ENCODE assay signal across 8 cellular contexts in the genomic region with DNA sequence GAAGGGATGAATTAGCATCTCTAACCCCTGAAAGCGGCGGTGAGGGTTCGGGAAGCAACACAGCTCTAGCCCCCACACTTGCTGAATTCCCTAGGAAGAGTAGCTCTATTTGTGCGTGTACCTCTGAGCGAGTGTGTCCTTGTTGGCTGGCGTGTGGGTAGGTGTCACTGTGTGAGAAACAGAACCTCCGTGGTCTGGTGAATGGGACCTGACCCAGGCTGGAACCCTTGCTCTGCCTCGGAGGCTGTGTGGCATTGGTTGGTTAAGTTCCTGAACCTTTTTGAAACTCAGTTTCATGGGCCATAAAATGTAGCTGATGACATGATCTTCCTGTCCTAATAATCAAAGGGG. TPM values are rescaled to one million over a fixed set of nuclear protein-coding genes. Genes with fewer than 3 reads are reported as not detected.
DNase-seq lines count a peak whose midpoint lies in the region; ATAC-seq and TF ChIP-seq lines count a peak whose summit lies in the region.

No MANE protein-coding gene starts in this region.

- H3K36me3 ChIP-seq in gastrocnemius medialis, result peaks cover 0 to 22% of the 10 kb centered on the region in 2 donors

- TF ChIP-seq POLR2A in gastrocnemius medialis (IDR thresholded peaks at IDR 0.05), result no peak

- H3K4me3 ChIP-seq in dorsolateral prefrontal cortex (peak overlapping the region; percentile 31 to 100 (median 96)), gastrocnemius medialis (peak overlapping the region in 3 of 4 donors; percentile 34 to 84 (median 79))

- DNase-seq in dorsolateral prefrontal cortex, result no peak
- DNase-seq in gastrocnemius medialis, result no peak
- DNase-seq in glomerular visceral epithelial cell (ENCODE audit: extremely low spot score), result no peak
- DNase-seq in activated CD4-positive, alpha-beta T cell treated with anti-CD3 and anti-CD28 coated beads for 1 hour, result no peak

- intact Hi-C loops in dorsolateral prefrontal cortex (cut with DNase I) (loop anchor here (1.0 to 10.0 kb wide), 6 partner anchors 8 to 1145 kb away; a partner anchor contains a TSS), gastrocnemius medialis (cut with DNase I; ENCODE audit: low total_unique reads) (loop anchor here (5.0 to 10.0 kb wide), 3 partner anchors 208 to 1035 kb away; a partner anchor contains a TSS)

- in situ Hi-C loops in gastrocnemius medialis (cut with MboI; ENCODE audit: low sequenced_read_pairs in 4 of 4), result loop anchor here in 1 of 4 donors (25.0 kb wide), 1 partner anchor 178 kb away; no protein-coding TSS in a partner anchor

- H3K27ac ChIP-seq in dorsolateral prefrontal cortex (peak overlapping the region in 48 of 59 donors; percentile 6 to 98 (median 79)), gastrocnemius medialis (peak overlapping the region in 2 of 4 donors; percentile 47 to 93)

- no peaks in the 10 kb centered on the region for H3K9me3 ChIP-seq in gastrocnemius medialis

- no peaks in the 10 kb centered on the region for H3K27me3 ChIP-seq in dorsolateral prefrontal cortex
- no peaks in the 10 kb centered on the region for H3K27me3 ChIP-seq in gastrocnemius medialis

- peak in 3 of 56 donors; percentile 4 to 5 (median 5) for TF ChIP-seq CTCF in dorsolateral prefrontal cortex (IDR thresholded peaks at IDR 0.05 in 54 of 56, conservative IDR thresholded peaks at IDR 0.05 in 2 of 56; ENCODE audit: low read depth in 1 of 56, partially characterized antibody in 56 of 56)
- no peak for TF ChIP-seq CTCF in gastrocnemius medialis (IDR thresholded peaks at IDR 0.05 in 4 of 5, conservative IDR thresholded peaks at IDR 0.05 in 1 of 5)

- ATAC-seq in GM19035 (IDR thresholded peaks at IDR 0.05; ENCODE audit: unreplicated experiment) (peak; percentile 10), HG03565 (IDR thresholded peaks at IDR 0.05; ENCODE audit: unreplicated experiment) (peak; percentile 4), gastrocnemius medialis (peak in 1 of 2 donors; percentile 8), HG02970 (IDR thresholded peaks at IDR 0.05; ENCODE audit: low FRiP score, unreplicated experiment) (no peak), GM21367 (IDR thresholded peaks at IDR 0.05; ENCODE audit: unreplicated experiment) (no peak)

- peaks cover 41 to 45% of the 10 kb centered on the region in 2 donors for H3K4me1 ChIP-seq in gastrocnemius medialis

RNA-seq across cellular contexts. Expression of a gene that starts 0.4 kb away (rescaled TPM):
- total RNA-seq in dorsolateral prefrontal cortex, result 10 to 100 TPM; 19.2 to 33.5 (median 26.4) TPM
- total RNA-seq in gastrocnemius medialis, result 10 to 100 TPM; 26.9 to 57.8 (median 42.3) TPM

RNA-seq across cellular contexts. Expression of a gene that starts 9.1 kb away (rescaled TPM):
- 10 to 100 TPM in 113 of 120 experiments, 1 to 10 TPM in 7; 7.6 to 20.0 (median 13.4) TPM for total RNA-seq in dorsolateral prefrontal cortex
- total RNA-seq in gastrocnemius medialis, result 10 to 100 TPM; 13.3 to 19.9 (median 17.8) TPM

RNA-seq across cellular contexts. Expression of a gene that starts 9.2 kb away (rescaled TPM):
- total RNA-seq in dorsolateral prefrontal cortex (10 to 100 TPM; 24.6 to 51.7 (median 35.3) TPM), gastrocnemius medialis (10 to 100 TPM; 14.1 to 26.2 (median 23.1) TPM)

RNA-seq across cellular contexts. Expression of a gene that starts 14.2 kb away (rescaled TPM):
- total RNA-seq in dorsolateral prefrontal cortex (1 to 10 TPM; 1.1 to 7.6 (median 3.1) TPM), gastrocnemius medialis (1 to 10 TPM in 1 of 4 donors, not detected in 3; 3.0 TPM)

RNA-seq across cellular contexts. Expression of a gene that starts 19.1 kb away (rescaled TPM):
- total RNA-seq in dorsolateral prefrontal cortex (10 to 100 TPM; 10.1 to 23.5 (median 15.5) TPM), gastrocnemius medialis (10 to 100 TPM; 13.3 to 22.5 (median 18.0) TPM)

Comparison
In these comparisons a context has a peak if more than half of its experiments do, and no peak if none do; other contexts are left out.
1. ATAC-seq: peak in GM19035 (single experiment) and HG03565 (single experiment); none in HG02970 (single experiment) and GM21367 (single experiment).